10 cellular contexts compared by ENCODE assay signal in genomic region chr6:125818225-125818657, GRCh38. TPM values are rescaled to one million over a fixed set of nuclear protein-coding genes. Genes with fewer than 3 reads are reported as not detected.
A peak's percentile ranks its signal among the peaks of the same experiment; 100 is the strongest.
DNase-seq lines count a peak whose midpoint lies in the region; ATAC-seq, FAIRE-seq and TF ChIP-seq lines count a peak whose summit lies in the region.
"Had no signal": no experiment of that assay in that cellular context is flagged by ENCODE, and none has a peak within 500 bp of the region (broad histone marks: within the 10 kb centered on the region; RNA-seq: fewer than 3 reads in every experiment).

No MANE protein-coding gene starts in this region.

- no peaks in the 10 kb centered on the region for H4K20me1 ChIP-seq in Karpas-422 (ENCODE audit: insufficient read depth, low read depth, low read length)

- H3K27ac ChIP-seq in Karpas-422 (ENCODE audit: low read length) (peak overlapping the region; percentile 55), SJCRH30 (no peak overlapping the region)

- H3K4me2 ChIP-seq in Karpas-422 (ENCODE audit: low read depth, low read length, poor library complexity, severe bottlenecking) = peak overlapping the region; percentile 38

- H2AFZ ChIP-seq in Karpas-422 (ENCODE audit: low read length) = no peak overlapping the region

- H3K4me3 ChIP-seq in Karpas-422 (ENCODE audit: low read length) (no peak overlapping the region), SJCRH30 (no peak overlapping the region)

- no peak for TF ChIP-seq CTCF in CD14-positive monocyte (IDR thresholded peaks at IDR 0.05)

- H3K9ac ChIP-seq in Karpas-422 (ENCODE audit: low read length) = peak overlapping the region; percentile 9; the same call in 1 of the 2 replicates

- no peaks in the 10 kb centered on the region for H3K9me3 ChIP-seq in Karpas-422 (ENCODE audit: low read length)
- H3K9me3 ChIP-seq in SJCRH30 (replicated peaks) = no peaks in the 10 kb centered on the region

- H3K36me3 Mint-ChIP-seq in CD14-positive monocyte = peaks cover 24 to 32% of the 10 kb centered on the region in 2 donors
- peaks cover 8 to 32% (median 17%) of the 10 kb centered on the region in 3 donors for H3K36me3 Mint-ChIP-seq in immature natural killer cell

- H3K9me2 ChIP-seq in Karpas-422 (replicated peaks; ENCODE audit: insufficient read depth, low read length) = no peaks in the 10 kb centered on the region

- DNase-seq in CD14-positive monocyte (ENCODE audit: low spot score) = no peak
- no peak for DNase-seq in Karpas-422
- no peak for DNase-seq in immature natural killer cell
- DNase-seq in frontal cortex (ENCODE audit: low spot score in 2 of 2) = no peak
- no peak for DNase-seq in SJCRH30
- no peak for DNase-seq in NCI-H82 (lab: John Stamatoyannopoulos, UW)
- DNase-seq in iPS-NIHi11 (ENCODE audit: low spot score) = no peak
- DNase-seq: stimulated activated CD4-positive, alpha-beta T cell treated with anti-CD3 and anti-CD28 coated beads, Interleukin-12 subunit alpha, Interleukin-12 subunit beta, amount 100 ng/mL, for 4 hours had no signal

- intact Hi-C loops in CD14-positive monocyte (cut with micrococcal nuclease) = no loop called here

- H3K4me1 ChIP-seq in Karpas-422 (ENCODE audit: low read length) (peaks cover 65% of the 10 kb centered on the region), SJCRH30 (no peaks in the 10 kb centered on the region)

- H3K27me3 Mint-ChIP-seq in CD14-positive monocyte (ENCODE audit: low read depth in 3 of 3) = no peaks in the 10 kb centered on the region
- H3K27me3 Mint-ChIP-seq in immature natural killer cell (ENCODE audit: low read depth in 3 of 3) = no peaks in the 10 kb centered on the region

- H3K4me1 Mint-ChIP-seq in CD14-positive monocyte = peaks cover 43% of the 10 kb centered on the region
- peaks cover 50 to 67% of the 10 kb centered on the region in 2 donors for H3K4me1 Mint-ChIP-seq in immature natural killer cell

- H3K27me3 ChIP-seq in Karpas-422 (ENCODE audit: low read length) (no peaks in the 10 kb centered on the region), SJCRH30 (no peaks in the 10 kb centered on the region)

- no peak overlapping the region for H3K4me3 Mint-ChIP-seq in CD14-positive monocyte
- no peak overlapping the region for H3K4me3 Mint-ChIP-seq in immature natural killer cell

- ATAC-seq in GM19395 (IDR thresholded peaks at IDR 0.05; ENCODE audit: unreplicated experiment) = peak; percentile 58

- peak overlapping the region in 5 of 7 donors; percentile 4 to 43 (median 34) for H3K27ac Mint-ChIP-seq in CD14-positive monocyte
- peak overlapping the region in 4 of 6 donors; percentile 4 to 79 (median 44) for H3K27ac Mint-ChIP-seq in immature natural killer cell

- H3K79me2 ChIP-seq in Karpas-422 (ENCODE audit: low read length) = peaks cover 96% of the 10 kb centered on the region

- no peak for FAIRE-seq in frontal cortex (lab: Jason Lieb, UNC)
- FAIRE-seq: RCC 7860 had no signal

- peaks cover 30% of the 10 kb centered on the region for H3K36me3 ChIP-seq in Karpas-422 (ENCODE audit: insufficient read depth, low read length)
- no peaks in the 10 kb centered on the region for H3K36me3 ChIP-seq in SJCRH30

- H3K9me3 Mint-ChIP-seq in CD14-positive monocyte = no peaks in the 10 kb centered on the region
- H3K9me3 Mint-ChIP-seq in immature natural killer cell = no peaks in the 10 kb centered on the region

RNA-seq across cellular contexts. Expression of gene NCOA7, which starts 27.5 kb away (rescaled TPM):
- polyA plus RNA-seq in CD14-positive monocyte = 10 to 100 TPM in 1 of 2 donors, 1 to 10 TPM in 1; 8.3 to 21.9 TPM
- total RNA-seq in Karpas-422 (2014; rRNA removed; shearing (Covaris generic); ENCODE audit: low replicate concordance) = 28.6 and 34.2 TPM in 2 replicates
- polyA plus RNA-seq in immature natural killer cell = 10 to 100 TPM; 10.2 to 48.1 (median 16.1) TPM
- total RNA-seq in frontal cortex = 27.3 TPM
- 3.8 and 4.1 TPM in 2 replicates for total RNA-seq in SJCRH30 (2014; rRNA removed; shearing (Covaris generic))
